In the genomic region with DNA sequence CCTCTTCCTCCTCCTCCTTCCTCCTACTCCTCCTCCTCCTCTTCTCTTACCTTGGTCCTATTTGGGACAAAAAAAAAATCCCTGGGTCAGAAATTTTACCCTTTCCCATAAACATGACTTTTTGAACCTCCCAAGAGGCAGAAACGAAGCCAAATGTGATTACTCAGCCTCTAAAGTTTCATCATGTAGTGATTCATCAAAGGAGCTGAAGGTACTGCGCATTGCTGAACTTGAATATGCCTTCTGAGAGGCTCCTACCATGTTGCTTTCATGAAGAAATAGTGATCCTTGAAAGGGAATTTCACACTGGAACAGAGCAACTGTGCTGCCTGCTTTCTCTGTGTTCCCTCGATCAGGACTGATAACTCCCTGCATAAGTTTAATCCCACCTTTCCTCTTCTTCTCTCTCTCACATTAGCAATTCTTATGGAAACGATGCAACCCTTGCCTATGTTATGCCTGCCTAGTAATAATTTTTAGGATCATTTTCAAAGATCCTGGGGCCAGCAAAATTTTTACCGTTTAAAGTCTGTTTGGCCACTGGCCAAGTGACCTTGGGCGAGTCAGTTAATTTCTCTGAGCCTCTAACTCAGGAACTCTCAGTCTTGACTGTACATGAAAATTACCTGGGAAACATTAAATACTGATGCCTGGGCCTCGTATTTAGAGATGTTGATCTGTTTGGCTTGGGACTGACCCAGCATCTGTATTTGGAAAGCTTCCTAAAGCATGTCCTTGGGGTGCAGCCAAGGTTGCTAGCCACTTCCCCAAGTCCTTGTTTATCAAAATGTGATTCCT, we compare ENCODE assay signal across 7 cellular contexts.
DNase-seq lines count a peak whose midpoint lies in the region; FAIRE-seq and TF ChIP-seq lines count a peak whose summit lies in the region.

No MANE protein-coding gene starts in this region.

- peak; percentile 66 for DNase-seq in H54 (ENCODE audit: insufficient read length, low spot score)
- DNase-seq in fibroblast of villous mesenchyme (ENCODE audit: low read depth): peak; percentile 96
- DNase-seq in smooth muscle cell of the brain vasculature (ENCODE audit: low read depth, low spot score): peak; percentile 84
- DNase-seq in activated CD4-positive, alpha-beta T cell treated with anti-CD3 and anti-CD28 coated beads, Interleukin-2, amount 50 U/mL, for 48 hours: no peak
- no peak for DNase-seq in stimulated activated CD4-positive, alpha-beta T cell treated with anti-CD3 and anti-CD28 coated beads, Interleukin-2, amount 100 ng/mL, for 24 hours
- no peak for DNase-seq in CD1c-positive myeloid dendritic cell (ENCODE audit: extremely low spot score)

- peaks cover 16% of the 10 kb centered on the region for H3K36me3 Mint-ChIP-seq in T-helper 1 cell treated with Interleukin-12 subunit alpha and Interleukin-12 subunit beta and Interleukin-4 antibody, amounts not matched to agents 30 μg/mL and 1 μg/mL, for 36 hours (ENCODE audit: low read depth)

- H3K27me3 Mint-ChIP-seq in T-helper 1 cell treated with Interleukin-12 subunit alpha and Interleukin-12 subunit beta and Interleukin-4 antibody, amounts not matched to agents 30 μg/mL and 1 μg/mL, for 36 hours (ENCODE audit: low read depth): peaks cover 13% of the 10 kb centered on the region

- H3K9me3 Mint-ChIP-seq in T-helper 1 cell treated with Interleukin-12 subunit alpha and Interleukin-12 subunit beta and Interleukin-4 antibody, amounts not matched to agents 30 μg/mL and 1 μg/mL, for 36 hours: peaks cover 3% of the 10 kb centered on the region

- FAIRE-seq in H54 (lab: Jason Lieb, UNC): peak; percentile 98

- H3K4me3 ChIP-seq in fibroblast of villous mesenchyme (ENCODE audit: low read depth, low read length): no peak overlapping the region

- TF ChIP-seq CTCF in fibroblast of villous mesenchyme (IDR thresholded peaks at IDR 0.05; ENCODE audit: insufficient read depth, low read depth, low read length): no peak

- TF ChIP-seq POLR2A in H54 (IDR thresholded peaks at IDR 0.05; ENCODE audit: low read depth, low read length): no peak

- H3K27ac Mint-ChIP-seq in T-helper 1 cell treated with Interleukin-12 subunit alpha and Interleukin-12 subunit beta and Interleukin-4 antibody, amounts not matched to agents 30 μg/mL and 1 μg/mL, for 36 hours: peak overlapping the region; percentile 45

- peaks cover 46% of the 10 kb centered on the region for H3K4me1 Mint-ChIP-seq in T-helper 1 cell treated with Interleukin-12 subunit alpha and Interleukin-12 subunit beta and Interleukin-4 antibody, amounts not matched to agents 30 μg/mL and 1 μg/mL, for 36 hours (ENCODE audit: low read depth)

- peak overlapping the region; percentile 52 for H3K4me3 Mint-ChIP-seq in T-helper 1 cell treated with Interleukin-12 subunit alpha and Interleukin-12 subunit beta and Interleukin-4 antibody, amounts not matched to agents 30 μg/mL and 1 μg/mL, for 36 hours

Comparison
In these comparisons a context has a peak if more than half of its experiments do, and no peak if none do; other contexts are left out.
1. DNase-seq: peak in H54 (single experiment), fibroblast of villous mesenchyme (single experiment) and smooth muscle cell of the brain vasculature (single experiment); none in activated CD4-positive, alpha-beta T cell treated with anti-CD3 and anti-CD28 coated beads, Interleukin-2, amount 50 U/mL, for 48 hours (0 of 2), stimulated activated CD4-positive, alpha-beta T cell treated with anti-CD3 and anti-CD28 coated beads, Interleukin-2, amount 100 ng/mL, for 24 hours (0 of 2) and CD1c-positive myeloid dendritic cell (single experiment).